Comparison of ENCODE assay signal across 19 cellular contexts in the genomic region with DNA sequence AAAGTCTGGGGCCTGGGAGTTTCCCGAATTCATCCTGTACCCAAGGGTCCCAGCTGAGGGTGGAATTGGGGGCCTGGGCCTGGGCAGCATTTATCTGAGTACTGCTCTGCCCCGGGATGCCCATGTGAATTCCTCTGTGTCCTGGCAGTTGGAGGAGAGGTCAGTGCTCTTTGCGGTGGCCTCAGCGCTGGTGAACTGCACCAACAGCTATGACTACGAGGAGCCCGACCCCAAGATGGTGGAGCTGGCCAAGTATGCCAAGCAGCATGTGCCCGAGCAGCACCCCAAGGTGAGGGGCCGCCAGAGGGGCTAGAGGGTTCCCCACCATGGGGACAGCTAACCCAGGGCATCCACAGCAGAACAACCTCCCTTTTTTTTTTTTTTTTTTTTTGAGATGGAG. TPM values are rescaled to one million over a fixed set of nuclear protein-coding genes. Genes with fewer than 3 reads are reported as not detected.
A peak's percentile ranks its signal among the peaks of the same experiment; 100 is the strongest.
DNase-seq lines count a peak whose midpoint lies in the region; ATAC-seq lines count a peak whose summit lies in the region.
"Had no signal": no experiment of that assay in that cellular context is flagged by ENCODE, and none has a peak within 500 bp of the region (broad histone marks: within the 10 kb centered on the region; RNA-seq: fewer than 3 reads in every experiment).

No MANE protein-coding gene starts in this region.

- H3K27me3 Mint-ChIP-seq in dendritic cell treated with granulocyte-macrophage colony-stimulating factor and Interleukin-4, amounts not matched to agents 40 ng/mL and 50 ng/mL, for 4 days: no peaks in the 10 kb centered on the region
- H3K27me3 Mint-ChIP-seq: B cell; CD4-positive, CD25-positive, alpha-beta regulatory T cell had no signal

- H3K4me1 Mint-ChIP-seq in dendritic cell treated with granulocyte-macrophage colony-stimulating factor and Interleukin-4, amounts not matched to agents 40 ng/mL and 50 ng/mL, for 4 days (ENCODE audit: low read depth): peaks cover 29% of the 10 kb centered on the region
- peaks cover 3% of the 10 kb centered on the region for H3K4me1 Mint-ChIP-seq in stimulated activated effector memory CD8-positive, alpha-beta T cell treated with anti-CD3 and anti-CD28 coated beads, Interleukin-12 subunit alpha, Interleukin-12 subunit beta, amount 100 ng/mL, for 72 hours
- H3K4me1 Mint-ChIP-seq: B cell; CD4-positive, CD25-positive, alpha-beta regulatory T cell; GM23338 had no signal

- no peak for DNase-seq in activated naive CD4-positive, alpha-beta T cell treated with anti-CD3 and anti-CD28 coated beads, Interleukin-2, amount 50 U/mL, for 72 hours (ENCODE audit: low spot score in 2 of 2)
- DNase-seq in activated naive CD4-positive, alpha-beta T cell treated with Interleukin-2 at 50 U/mL for 16 hours: no peak
- no peak for DNase-seq in stimulated activated effector memory CD8-positive, alpha-beta T cell treated with anti-CD3 and anti-CD28 coated beads, Interleukin-12 subunit alpha, Interleukin-12 subunit beta, amount 100 ng/mL, for 72 hours (ENCODE audit: low spot score in 2 of 2)
- no peak for DNase-seq in D341Med (ENCODE audit: low spot score)
- no peak for DNase-seq in activated effector memory CD4-positive, alpha-beta T cell treated with Interleukin-2 at 50 U/mL for 16 hours
- DNase-seq: Caco-2; CD4-positive, CD25-positive, alpha-beta regulatory T cell; CD8-positive, alpha-beta T cell; DMS 273 treated with DMSO at 0.1 percent for 48 hours; DMS79; EL; GDM1; HFFc6 had no signal

- no peak for ATAC-seq in activated naive CD4-positive, alpha-beta T cell treated with anti-CD3 and anti-CD28 coated beads, Interleukin-2, amount 50 U/mL, for 72 hours
- no peak for ATAC-seq in stimulated activated effector memory CD8-positive, alpha-beta T cell treated with anti-CD3 and anti-CD28 coated beads, Interleukin-12 subunit alpha, Interleukin-12 subunit beta, amount 100 ng/mL, for 72 hours
- ATAC-seq in GM19397 (IDR thresholded peaks at IDR 0.05; ENCODE audit: unreplicated experiment): no peak
- ATAC-seq: CD8-positive, alpha-beta T cell; GM12878; GM23338 had no signal

- H3K9me3 Mint-ChIP-seq in activated naive CD4-positive, alpha-beta T cell treated with anti-CD3 and anti-CD28 coated beads, Interleukin-2, amount 50 U/mL, for 72 hours: no peaks in the 10 kb centered on the region
- no peaks in the 10 kb centered on the region for H3K9me3 Mint-ChIP-seq in dendritic cell treated with granulocyte-macrophage colony-stimulating factor and Interleukin-4, amounts not matched to agents 40 ng/mL and 50 ng/mL, for 4 days
- no peaks in the 10 kb centered on the region for H3K9me3 Mint-ChIP-seq in stimulated activated effector memory CD8-positive, alpha-beta T cell treated with anti-CD3 and anti-CD28 coated beads, Interleukin-12 subunit alpha, Interleukin-12 subunit beta, amount 100 ng/mL, for 72 hours
- H3K9me3 Mint-ChIP-seq: CD8-positive, alpha-beta T cell; GM23338; HFFc6 had no signal

- intact Hi-C loops in dendritic cell treated with granulocyte-macrophage colony-stimulating factor and Interleukin-4, amounts not matched to agents 40 ng/mL and 50 ng/mL, for 4 days (cut with micrococcal nuclease): no loop called here

- H3K4me3 Mint-ChIP-seq in dendritic cell treated with granulocyte-macrophage colony-stimulating factor and Interleukin-4, amounts not matched to agents 40 ng/mL and 50 ng/mL, for 4 days: no peak overlapping the region
- no peak overlapping the region for H3K4me3 Mint-ChIP-seq in stimulated activated effector memory CD8-positive, alpha-beta T cell treated with anti-CD3 and anti-CD28 coated beads, Interleukin-12 subunit alpha, Interleukin-12 subunit beta, amount 100 ng/mL, for 72 hours
- H3K4me3 Mint-ChIP-seq: B cell; CD4-positive, CD25-positive, alpha-beta regulatory T cell; CD8-positive, alpha-beta T cell; GM23338; HFFc6 had no signal

- H3K27ac Mint-ChIP-seq in activated naive CD4-positive, alpha-beta T cell treated with anti-CD3 and anti-CD28 coated beads, Interleukin-2, amount 50 U/mL, for 72 hours: peak overlapping the region; percentile 9 to 22
- H3K27ac Mint-ChIP-seq in dendritic cell treated with granulocyte-macrophage colony-stimulating factor and Interleukin-4, amounts not matched to agents 40 ng/mL and 50 ng/mL, for 4 days: peak overlapping the region; percentile 8
- peak overlapping the region; percentile 70 for H3K27ac Mint-ChIP-seq in stimulated activated effector memory CD8-positive, alpha-beta T cell treated with anti-CD3 and anti-CD28 coated beads, Interleukin-12 subunit alpha, Interleukin-12 subunit beta, amount 100 ng/mL, for 72 hours
- H3K27ac Mint-ChIP-seq: B cell; CD8-positive, alpha-beta T cell; GM23338 had no signal

- H3K36me3 Mint-ChIP-seq in activated naive CD4-positive, alpha-beta T cell treated with anti-CD3 and anti-CD28 coated beads, Interleukin-2, amount 50 U/mL, for 72 hours: peaks cover 6 to 10% of the 10 kb centered on the region in 2 donors
- H3K36me3 Mint-ChIP-seq in dendritic cell treated with granulocyte-macrophage colony-stimulating factor and Interleukin-4, amounts not matched to agents 40 ng/mL and 50 ng/mL, for 4 days (ENCODE audit: low read depth): peaks cover 99% of the 10 kb centered on the region
- H3K36me3 Mint-ChIP-seq in stimulated activated effector memory CD8-positive, alpha-beta T cell treated with anti-CD3 and anti-CD28 coated beads, Interleukin-12 subunit alpha, Interleukin-12 subunit beta, amount 100 ng/mL, for 72 hours: peaks cover 92% of the 10 kb centered on the region

RNA-seq across cellular contexts. Expression of a gene that starts 6.2 kb away (rescaled TPM):
- total RNA-seq in activated naive CD4-positive, alpha-beta T cell treated with anti-CD3 and anti-CD28 coated beads, Interleukin-2, amount 50 U/mL, for 72 hours: 10 to 100 TPM; 37.7 to 58.7 TPM
- total RNA-seq: H4 had no signal

RNA-seq across cellular contexts. Expression of a gene that starts 13.4 kb away (rescaled TPM):
- total RNA-seq in activated naive CD4-positive, alpha-beta T cell treated with anti-CD3 and anti-CD28 coated beads, Interleukin-2, amount 50 U/mL, for 72 hours: 100 to 1,000 TPM in 1 of 2 donors, 10 to 100 TPM in 1; 75.5 to 112 TPM

RNA-seq across cellular contexts. Expression of a gene that starts 16.2 kb away (rescaled TPM):
- total RNA-seq in activated naive CD4-positive, alpha-beta T cell treated with anti-CD3 and anti-CD28 coated beads, Interleukin-2, amount 50 U/mL, for 72 hours: 10 to 100 TPM; 18.9 to 32.4 TPM

RNA-seq across cellular contexts. Expression of a gene that starts 45.4 kb away (rescaled TPM):
- total RNA-seq in activated naive CD4-positive, alpha-beta T cell treated with anti-CD3 and anti-CD28 coated beads, Interleukin-2, amount 50 U/mL, for 72 hours: 100 to 1,000 TPM in 1 of 2 donors, 10 to 100 TPM in 1; 99.8 to 225 TPM

RNA-seq across cellular contexts. Expression of a gene that starts 45.8 kb away (rescaled TPM):
- 100 to 1,000 TPM; 115 to 233 TPM for total RNA-seq in activated naive CD4-positive, alpha-beta T cell treated with anti-CD3 and anti-CD28 coated beads, Interleukin-2, amount 50 U/mL, for 72 hours

Comparison
In these comparisons a context has a peak if more than half of its experiments do, and no peak if none do; other contexts are left out.
1. H3K27ac Mint-ChIP-seq: peak in every context shown above with its lines; median percentile 70 in stimulated activated effector memory CD8-positive, alpha-beta T cell treated with anti-CD3 and anti-CD28 coated beads, Interleukin-12 subunit alpha, Interleukin-12 subunit beta, amount 100 ng/mL, for 72 hours; 16 in activated naive CD4-positive, alpha-beta T cell treated with anti-CD3 and anti-CD28 coated beads, Interleukin-2, amount 50 U/mL, for 72 hours; 8 in dendritic cell treated with granulocyte-macrophage colony-stimulating factor and Interleukin-4, amounts not matched to agents 40 ng/mL and 50 ng/mL, for 4 days.